1 cellular context compared by ENCODE assay signal in the genomic region with DNA sequence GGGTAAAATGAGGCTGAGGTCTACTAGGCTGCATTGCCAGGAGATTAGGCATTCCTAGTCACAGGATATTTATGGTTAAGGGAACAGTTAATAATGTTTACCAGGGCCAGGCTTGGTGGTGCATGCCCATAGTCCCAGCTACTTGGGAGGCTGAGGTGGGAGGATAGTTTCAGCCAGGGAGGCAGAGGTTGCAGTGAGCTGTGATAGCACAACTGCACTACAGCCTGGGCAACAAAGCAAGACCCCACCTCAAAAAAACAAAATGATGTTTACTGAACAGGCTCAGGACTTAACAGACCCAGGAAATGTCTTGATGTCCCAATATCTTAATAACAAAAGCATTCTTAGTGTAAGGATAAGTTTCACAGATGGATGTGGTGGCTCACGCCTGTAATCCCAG.
TF ChIP-seq lines count a peak whose summit lies in the region.

No MANE protein-coding gene starts in this region.

TF ChIP-seq in H1, 55 proteins besides CTCF, POLR2A, EP300 and RAD21:
- TF ChIP-seq, protein P1, sequence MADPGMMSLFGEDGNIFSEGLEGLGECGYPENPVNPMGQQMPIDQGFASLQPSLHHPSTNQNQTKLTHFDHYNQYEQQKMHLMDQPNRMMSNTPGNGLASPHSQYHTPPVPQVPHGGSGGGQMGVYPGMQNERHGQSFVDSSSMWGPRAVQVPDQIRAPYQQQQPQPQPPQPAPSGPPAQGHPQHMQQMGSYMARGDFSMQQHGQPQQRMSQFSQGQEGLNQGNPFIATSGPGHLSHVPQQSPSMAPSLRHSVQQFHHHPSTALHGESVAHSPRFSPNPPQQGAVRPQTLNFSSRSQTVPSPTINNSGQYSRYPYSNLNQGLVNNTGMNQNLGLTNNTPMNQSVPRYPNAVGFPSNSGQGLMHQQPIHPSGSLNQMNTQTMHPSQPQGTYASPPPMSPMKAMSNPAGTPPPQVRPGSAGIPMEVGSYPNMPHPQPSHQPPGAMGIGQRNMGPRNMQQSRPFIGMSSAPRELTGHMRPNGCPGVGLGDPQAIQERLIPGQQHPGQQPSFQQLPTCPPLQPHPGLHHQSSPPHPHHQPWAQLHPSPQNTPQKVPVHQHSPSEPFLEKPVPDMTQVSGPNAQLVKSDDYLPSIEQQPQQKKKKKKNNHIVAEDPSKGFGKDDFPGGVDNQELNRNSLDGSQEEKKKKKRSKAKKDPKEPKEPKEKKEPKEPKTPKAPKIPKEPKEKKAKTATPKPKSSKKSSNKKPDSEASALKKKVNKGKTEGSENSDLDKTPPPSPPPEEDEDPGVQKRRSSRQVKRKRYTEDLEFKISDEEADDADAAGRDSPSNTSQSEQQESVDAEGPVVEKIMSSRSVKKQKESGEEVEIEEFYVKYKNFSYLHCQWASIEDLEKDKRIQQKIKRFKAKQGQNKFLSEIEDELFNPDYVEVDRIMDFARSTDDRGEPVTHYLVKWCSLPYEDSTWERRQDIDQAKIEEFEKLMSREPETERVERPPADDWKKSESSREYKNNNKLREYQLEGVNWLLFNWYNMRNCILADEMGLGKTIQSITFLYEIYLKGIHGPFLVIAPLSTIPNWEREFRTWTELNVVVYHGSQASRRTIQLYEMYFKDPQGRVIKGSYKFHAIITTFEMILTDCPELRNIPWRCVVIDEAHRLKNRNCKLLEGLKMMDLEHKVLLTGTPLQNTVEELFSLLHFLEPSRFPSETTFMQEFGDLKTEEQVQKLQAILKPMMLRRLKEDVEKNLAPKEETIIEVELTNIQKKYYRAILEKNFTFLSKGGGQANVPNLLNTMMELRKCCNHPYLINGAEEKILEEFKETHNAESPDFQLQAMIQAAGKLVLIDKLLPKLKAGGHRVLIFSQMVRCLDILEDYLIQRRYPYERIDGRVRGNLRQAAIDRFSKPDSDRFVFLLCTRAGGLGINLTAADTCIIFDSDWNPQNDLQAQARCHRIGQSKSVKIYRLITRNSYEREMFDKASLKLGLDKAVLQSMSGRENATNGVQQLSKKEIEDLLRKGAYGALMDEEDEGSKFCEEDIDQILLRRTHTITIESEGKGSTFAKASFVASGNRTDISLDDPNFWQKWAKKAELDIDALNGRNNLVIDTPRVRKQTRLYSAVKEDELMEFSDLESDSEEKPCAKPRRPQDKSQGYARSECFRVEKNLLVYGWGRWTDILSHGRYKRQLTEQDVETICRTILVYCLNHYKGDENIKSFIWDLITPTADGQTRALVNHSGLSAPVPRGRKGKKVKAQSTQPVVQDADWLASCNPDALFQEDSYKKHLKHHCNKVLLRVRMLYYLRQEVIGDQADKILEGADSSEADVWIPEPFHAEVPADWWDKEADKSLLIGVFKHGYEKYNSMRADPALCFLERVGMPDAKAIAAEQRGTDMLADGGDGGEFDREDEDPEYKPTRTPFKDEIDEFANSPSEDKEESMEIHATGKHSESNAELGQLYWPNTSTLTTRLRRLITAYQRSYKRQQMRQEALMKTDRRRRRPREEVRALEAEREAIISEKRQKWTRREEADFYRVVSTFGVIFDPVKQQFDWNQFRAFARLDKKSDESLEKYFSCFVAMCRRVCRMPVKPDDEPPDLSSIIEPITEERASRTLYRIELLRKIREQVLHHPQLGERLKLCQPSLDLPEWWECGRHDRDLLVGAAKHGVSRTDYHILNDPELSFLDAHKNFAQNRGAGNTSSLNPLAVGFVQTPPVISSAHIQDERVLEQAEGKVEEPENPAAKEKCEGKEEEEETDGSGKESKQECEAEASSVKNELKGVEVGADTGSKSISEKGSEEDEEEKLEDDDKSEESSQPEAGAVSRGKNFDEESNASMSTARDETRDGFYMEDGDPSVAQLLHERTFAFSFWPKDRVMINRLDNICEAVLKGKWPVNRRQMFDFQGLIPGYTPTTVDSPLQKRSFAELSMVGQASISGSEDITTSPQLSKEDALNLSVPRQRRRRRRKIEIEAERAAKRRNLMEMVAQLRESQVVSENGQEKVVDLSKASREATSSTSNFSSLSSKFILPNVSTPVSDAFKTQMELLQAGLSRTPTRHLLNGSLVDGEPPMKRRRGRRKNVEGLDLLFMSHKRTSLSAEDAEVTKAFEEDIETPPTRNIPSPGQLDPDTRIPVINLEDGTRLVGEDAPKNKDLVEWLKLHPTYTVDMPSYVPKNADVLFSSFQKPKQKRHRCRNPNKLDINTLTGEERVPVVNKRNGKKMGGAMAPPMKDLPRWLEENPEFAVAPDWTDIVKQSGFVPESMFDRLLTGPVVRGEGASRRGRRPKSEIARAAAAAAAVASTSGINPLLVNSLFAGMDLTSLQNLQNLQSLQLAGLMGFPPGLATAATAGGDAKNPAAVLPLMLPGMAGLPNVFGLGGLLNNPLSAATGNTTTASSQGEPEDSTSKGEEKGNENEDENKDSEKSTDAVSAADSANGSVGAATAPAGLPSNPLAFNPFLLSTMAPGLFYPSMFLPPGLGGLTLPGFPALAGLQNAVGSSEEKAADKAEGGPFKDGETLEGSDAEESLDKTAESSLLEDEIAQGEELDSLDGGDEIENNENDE (IDR thresholded peaks at IDR 0.05; ENCODE audit: insufficient replicate concordance, low read length): no peak
- TF ChIP-seq CBX5 (IDR thresholded peaks at IDR 0.05; ENCODE audit: low read depth, low read length): no peak
- TF ChIP-seq CTBP2 (IDR thresholded peaks at IDR 0.05; ENCODE audit: borderline replicate concordance, insufficient read depth, insufficient read length, low read length): no peak
- TF ChIP-seq KDM1A (IDR thresholded peaks at IDR 0.05; ENCODE audit: borderline replicate concordance, low read length): no peak
- no peak for TF ChIP-seq YY1 (IDR thresholded peaks at IDR 0.05; ENCODE audit: low read depth, low read length)
- TF ChIP-seq CHD2 (IDR thresholded peaks at IDR 0.05; ENCODE audit: low read length): no peak
- no peak for TF ChIP-seq JUN (IDR thresholded peaks at IDR 0.05; ENCODE audit: low read depth, low read length)
- no peak for TF ChIP-seq ATF2 (IDR thresholded peaks at IDR 0.05; ENCODE audit: low read length)
